ENCODE assay signal across 20 cellular contexts in genomic region chr1:47805826-47806450, GRCh38.
A peak's percentile ranks its signal among the peaks of the same experiment; 100 is the strongest.
DNase-seq lines count a peak whose midpoint lies in the region; ATAC-seq and TF ChIP-seq lines count a peak whose summit lies in the region.
"Had no signal": no experiment of that assay in that cellular context is flagged by ENCODE, and none has a peak within 500 bp of the region (broad histone marks: within the 10 kb centered on the region; RNA-seq: fewer than 3 reads in every experiment).

No MANE protein-coding gene starts in this region.

- no peaks in the 10 kb centered on the region for H3K9me3 ChIP-seq in Karpas-422 (ENCODE audit: low read length)
- H3K9me3 ChIP-seq in gastrocnemius medialis: no peaks in the 10 kb centered on the region
- H3K9me3 ChIP-seq: Caco-2, prostate gland had no signal

- no peak for TF ChIP-seq POLR2A in gastrocnemius medialis (IDR thresholded peaks at IDR 0.05)

- in situ Hi-C loops in gastrocnemius medialis (cut with MboI; ENCODE audit: low sequenced_read_pairs in 4 of 4): no loop called here

- no peaks in the 10 kb centered on the region for H3K9me2 ChIP-seq in Karpas-422 (replicated peaks; ENCODE audit: insufficient read depth, low read length)

- H3K27ac ChIP-seq in Karpas-422 (ENCODE audit: low read length) (no peak overlapping the region), gastrocnemius medialis (no peak overlapping the region)
- H3K27ac ChIP-seq: prostate gland, skin epidermis had no signal

- intact Hi-C loops in gastrocnemius medialis (cut with DNase I; ENCODE audit: low total_unique reads): no loop called here

- no peaks in the 10 kb centered on the region for H4K20me1 ChIP-seq in Karpas-422 (ENCODE audit: insufficient read depth, low read depth, low read length)

- no peak for TF ChIP-seq CTCF in gastrocnemius medialis (IDR thresholded peaks at IDR 0.05 in 4 of 5, conservative IDR thresholded peaks at IDR 0.05 in 1 of 5)

- H3K4me3 ChIP-seq in Karpas-422 (ENCODE audit: low read length) (no peak overlapping the region; the same call in 1 of the 2 replicates), gastrocnemius medialis (no peak overlapping the region)
- H3K4me3 ChIP-seq: prostate gland, skin epidermis had no signal

- H3K9ac ChIP-seq in Karpas-422 (ENCODE audit: low read length): 0 out of 2 replicates have a peak overlapping the region, but pooled peaks have one; percentile 32

- H3K27me3 ChIP-seq in Karpas-422 (ENCODE audit: low read length) (no peaks in the 10 kb centered on the region), gastrocnemius medialis (no peaks in the 10 kb centered on the region)

- H3K79me2 ChIP-seq in Karpas-422 (ENCODE audit: low read length): no peaks in the 10 kb centered on the region

- DNase-seq in Karpas-422 (no peak), NCI-H2081 (lab: John Stamatoyannopoulos, UW) (peak; percentile 70 to 87), NCI-H82 treated with DMSO at 0.1 percent for 48 hours (lab: John Stamatoyannopoulos, UW; ENCODE audit: unreplicated experiment) (peak; percentile 96), medulla oblongata (ENCODE audit: extremely low spot score) (peak; percentile 11), SIG-M5 (lab: John Stamatoyannopoulos, UW) (no peak), gastrocnemius medialis (no peak)
- DNase-seq: activated CD8-positive, alpha-beta memory T cell treated with anti-CD3 and anti-CD28 coated beads for 24 hours; activated naive CD4-positive, alpha-beta T cell treated with anti-CD3 and anti-CD28 coated beads, Interleukin-2, amount 10 ng/mL, durations not matched to agents 7 days and 5 days; activated T-cell treated with anti-CD3 and anti-CD28 coated beads, Interleukin-2, amount 50 U/mL, for 48 hours; Caco-2; cerebellar nuclear complex; effector memory CD8-positive, alpha-beta T cell; NCI-H2107; Right ventricle myocardium superior; T-helper 2 cell had no signal

- H2AFZ ChIP-seq in Karpas-422 (ENCODE audit: low read length): no peak overlapping the region

- H3K4me1 ChIP-seq in Karpas-422 (ENCODE audit: low read length) (peaks cover 23% of the 10 kb centered on the region), gastrocnemius medialis (no peaks in the 10 kb centered on the region)
- H3K4me1 ChIP-seq: Caco-2, prostate gland had no signal

- peak overlapping the region; percentile 57 for H3K4me2 ChIP-seq in Karpas-422 (ENCODE audit: low read depth, low read length, poor library complexity, severe bottlenecking)

- no peaks in the 10 kb centered on the region for H3K36me3 ChIP-seq in Karpas-422 (ENCODE audit: insufficient read depth, low read length)
- H3K36me3 ChIP-seq in gastrocnemius medialis: no peaks in the 10 kb centered on the region
- H3K36me3 ChIP-seq: prostate gland had no signal

- ATAC-seq in GM19452 (IDR thresholded peaks at IDR 0.05; ENCODE audit: unreplicated experiment): no peak
- no peak for ATAC-seq in HG02763 (IDR thresholded peaks at IDR 0.05; ENCODE audit: unreplicated experiment)
- no peak for ATAC-seq in gastrocnemius medialis
- ATAC-seq: effector memory CD8-positive, alpha-beta T cell; WTC11 had no signal

Comparison
In these comparisons a context has a peak if more than half of its experiments do, and no peak if none do; other contexts are left out.
1. DNase-seq: peak in NCI-H2081 (2 of 2), NCI-H82 treated with DMSO at 0.1 percent for 48 hours (single experiment) and medulla oblongata (single experiment); none in Karpas-422 (single experiment), SIG-M5 (single experiment) and gastrocnemius medialis (0 of 2).